In genomic region chr2:47056374-47056773, GRCh38 we compare ENCODE assay signal across 10 cellular contexts.
DNase-seq lines count a peak whose midpoint lies in the region; ATAC-seq and TF ChIP-seq lines count a peak whose summit lies in the region.
"Had no signal": no experiment of that assay in that cellular context is flagged by ENCODE, and none has a peak within 500 bp of the region (broad histone marks: within the 10 kb centered on the region; RNA-seq: fewer than 3 reads in every experiment).

No MANE protein-coding gene starts in this region.

- ATAC-seq in HG02870 (IDR thresholded peaks at IDR 0.05; ENCODE audit: unreplicated experiment): no peak
- ATAC-seq in activated CD4-positive, alpha-beta T cell treated with anti-CD3 and anti-CD28 coated beads for 36 hours: no peak
- no peak for ATAC-seq in GM21367 (IDR thresholded peaks at IDR 0.05; ENCODE audit: unreplicated experiment)

- POLR2A ChIA-PET in activated CD4-positive, alpha-beta T cell treated with anti-CD3 and anti-CD28 coated beads for 36 hours (lab: Charles Lee): interaction anchor here (0.6 kb wide), 1 partner anchor 367 kb away, joined by 4 read pairs; no protein-coding TSS in a partner anchor

- intact Hi-C loops in prostate gland (cut with DNase I): no loop called here
- intact Hi-C loops in activated CD4-positive, alpha-beta T cell treated with anti-CD3 and anti-CD28 coated beads for 36 hours (cut with DNase I, micrococcal nuclease): no loop called here

- H3K27ac Mint-ChIP-seq in activated CD4-positive, alpha-beta T cell treated with anti-CD3 and anti-CD28 coated beads for 36 hours: no peak overlapping the region

- H3K4me3 Mint-ChIP-seq in activated CD4-positive, alpha-beta T cell treated with anti-CD3 and anti-CD28 coated beads for 36 hours: no peak overlapping the region

- no peak for TF ChIP-seq POLR2A in prostate gland (IDR thresholded peaks at IDR 0.05)

- H3K9me3 ChIP-seq in BE2C: no peaks in the 10 kb centered on the region
- no peaks in the 10 kb centered on the region for H3K9me3 ChIP-seq in prostate gland

- H3K27ac ChIP-seq in prostate gland: peak overlapping the region; percentile 53 to 60
- H3K27ac ChIP-seq: VCaP had no signal

- CTCF ChIA-PET in activated CD4-positive, alpha-beta T cell treated with anti-CD3 and anti-CD28 coated beads for 36 hours (lab: Charles Lee): interaction anchor here (0.6 to 1.2 kb wide), 2 partner anchors 9 to 33 kb away, joined by 4 read pairs; no protein-coding TSS in a partner anchor

- peaks cover 27% of the 10 kb centered on the region for H3K36me3 Mint-ChIP-seq in activated CD4-positive, alpha-beta T cell treated with anti-CD3 and anti-CD28 coated beads for 36 hours (ENCODE audit: low read depth)

- H3K4me3 ChIP-seq in BE2C (ENCODE audit: low read depth, low read length): no peak overlapping the region
- no peak overlapping the region for H3K4me3 ChIP-seq in prostate gland

- 64% methylated on average over 5 of the region's 5 CpGs for WGBS in prostate gland

- TF ChIP-seq CTCF in BE2C (IDR thresholded peaks at IDR 0.05; ENCODE audit: low read depth, low read length) (no peak), prostate gland (IDR thresholded peaks at IDR 0.05) (no peak)

- H3K27me3 Mint-ChIP-seq in activated CD4-positive, alpha-beta T cell treated with anti-CD3 and anti-CD28 coated beads for 36 hours: no peaks in the 10 kb centered on the region

- H3K36me3 ChIP-seq in BE2C: no peaks in the 10 kb centered on the region; the same call in 1 of the 2 replicates
- no peaks in the 10 kb centered on the region for H3K36me3 ChIP-seq in prostate gland

- peak; percentile 92 for DNase-seq in BE2C
- peak; percentile 53 for DNase-seq in NCI-H82 (lab: John Stamatoyannopoulos, UW)
- peak; percentile 92 for DNase-seq in fibroblast of gingiva (ENCODE audit: low read depth)
- DNase-seq in prostate gland (ENCODE audit: low spot score): no peak
- DNase-seq in activated CD4-positive, alpha-beta T cell treated with anti-CD3 and anti-CD28 coated beads for 36 hours: no peak
- no peak for DNase-seq in RKO (ENCODE audit: low spot score)
- DNase-seq: stimulated activated CD4-positive, alpha-beta T cell treated with anti-CD3 and anti-CD28 coated beads, Interleukin-15, amount 100 ng/mL, for 24 hours had no signal

- H3K4me1 ChIP-seq in BE2C (peaks cover 67% of the 10 kb centered on the region), prostate gland (replicated peaks) (no peaks in the 10 kb centered on the region)

- H3K27me3 ChIP-seq in BE2C (no peaks in the 10 kb centered on the region), prostate gland (replicated peaks; ENCODE audit: insufficient read depth) (no peaks in the 10 kb centered on the region)

- peaks cover 21% of the 10 kb centered on the region for H3K4me1 Mint-ChIP-seq in activated CD4-positive, alpha-beta T cell treated with anti-CD3 and anti-CD28 coated beads for 36 hours

- H3K9me3 Mint-ChIP-seq in activated CD4-positive, alpha-beta T cell treated with anti-CD3 and anti-CD28 coated beads for 36 hours (ENCODE audit: low read depth): no peaks in the 10 kb centered on the region

Comparison
In these comparisons a context has a peak if more than half of its experiments do, and no peak if none do; other contexts are left out.
1. DNase-seq: peak in BE2C (single experiment), NCI-H82 (single experiment) and fibroblast of gingiva (single experiment); none in prostate gland (single experiment), activated CD4-positive, alpha-beta T cell treated with anti-CD3 and anti-CD28 coated beads for 36 hours (single experiment) and RKO (single experiment).